Comparison of ENCODE assay signal across 17 cellular contexts in the genomic region with DNA sequence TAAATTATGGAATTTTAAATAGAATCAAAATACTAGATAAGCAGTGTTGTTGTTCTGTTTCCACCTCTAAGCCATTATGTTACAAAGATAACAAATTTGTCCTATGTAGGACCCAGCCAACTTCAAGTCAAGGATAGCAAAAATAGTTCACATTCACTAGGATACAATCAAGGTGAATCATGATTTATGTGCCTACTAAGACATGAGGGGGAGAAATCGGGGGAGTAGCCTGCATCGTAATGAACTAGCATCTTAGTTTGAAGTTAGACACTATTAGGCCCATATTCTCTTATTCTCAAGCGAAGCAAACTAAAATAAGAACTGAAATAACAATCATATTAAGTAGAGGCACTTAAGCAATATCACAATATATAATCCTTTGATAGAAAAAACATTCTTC.
DNase-seq lines count a peak whose midpoint lies in the region; ATAC-seq and TF ChIP-seq lines count a peak whose summit lies in the region.
"Had no signal": no experiment of that assay in that cellular context is flagged by ENCODE, and none has a peak within 500 bp of the region (broad histone marks: within the 10 kb centered on the region; RNA-seq: fewer than 3 reads in every experiment).

No MANE protein-coding gene starts in this region.

- ATAC-seq in left ventricle myocardium superior (no peak), HG02973 (IDR thresholded peaks at IDR 0.05; ENCODE audit: unreplicated experiment) (no peak)
- ATAC-seq: A549; CD8-positive, alpha-beta T cell had no signal

- TF ChIP-seq CTCF in 22Rv1 (IDR thresholded peaks at IDR 0.05), result no peak

- intact Hi-C loops in left ventricle myocardium superior (cut with micrococcal nuclease), result no loop called here

- H3K27ac ChIP-seq in 22Rv1, result peak overlapping the region; percentile 16; the same call in 1 of the 2 replicates
- H3K27ac ChIP-seq: A549; BLaER1 treated with 17β-estradiol and CSF1 and Interleukin-3, amounts not matched to agents 10 nM and 100 nM; C4-2B had no signal

- DNase-seq in NCI-H82 treated with DMSO at 0.1 percent for 48 hours (lab: John Stamatoyannopoulos, UW; ENCODE audit: unreplicated experiment) (peak; percentile 49), left kidney (ENCODE audit: low read depth, low spot score) (peak; percentile 21), left ventricle myocardium superior (no peak), NCI-H446 (lab: John Stamatoyannopoulos, UW) (no peak)
- DNase-seq: 8988T; AML-193; Caco-2; Calu3; CD4-positive, alpha-beta T cell; CD8-positive, alpha-beta T cell; DMS79 treated with DMSO at 0.1 percent for 48 hours; GF-D8 had no signal

Comparison
In these comparisons a context has a peak if more than half of its experiments do, and no peak if none do; other contexts are left out.
1. DNase-seq: peak in NCI-H82 treated with DMSO at 0.1 percent for 48 hours (single experiment) and left kidney (single experiment); none in left ventricle myocardium superior (single experiment) and NCI-H446 (0 of 2).